In the genomic region with DNA sequence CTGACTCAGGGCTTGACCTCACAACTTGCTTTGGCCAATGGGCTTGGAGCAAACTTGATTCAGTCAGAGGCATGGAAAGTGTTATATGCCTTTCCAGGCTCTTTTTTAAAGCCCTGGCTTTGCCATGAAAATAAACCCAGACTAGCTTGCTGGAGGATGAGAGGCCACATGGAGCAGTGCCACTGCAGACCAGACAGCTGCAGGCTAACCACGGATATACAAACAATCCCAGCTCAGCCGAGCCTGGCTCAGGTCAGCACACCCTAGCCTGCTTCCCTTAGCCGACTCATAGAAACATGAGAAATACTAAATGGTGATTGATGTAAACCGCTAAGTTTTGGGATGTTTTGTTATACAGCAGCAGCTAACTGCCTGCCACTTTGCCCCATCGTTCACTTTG, we compare ENCODE assay signal across 10 cellular contexts.
"Had no signal": no experiment of that assay in that cellular context is flagged by ENCODE, and none has a peak within 500 bp of the region (broad histone marks: within the 10 kb centered on the region; RNA-seq: fewer than 3 reads in every experiment).

No MANE protein-coding gene starts in this region.

- H3K4me3 ChIP-seq: cardiac muscle cell, colonic mucosa, right lobe of liver, thoracic aorta had no signal

- H3K4me1 ChIP-seq: colonic mucosa, foreskin keratinocyte, right lobe of liver had no signal

- ATAC-seq: foreskin keratinocyte, right lobe of liver had no signal

- H3K27ac ChIP-seq: cardiac muscle cell, colonic mucosa, foreskin keratinocyte, right lobe of liver, thoracic aorta had no signal

- H3K36me3 ChIP-seq: cardiac muscle cell, colonic mucosa had no signal

- H3K27me3 ChIP-seq: cardiac muscle cell, colonic mucosa, foreskin keratinocyte, right lobe of liver had no signal

- DNase-seq: activated CD4-positive, CD25-positive, alpha-beta regulatory T cell treated with anti-CD3 and anti-CD28 coated beads, Interleukin-2, amount 50 U/mL, for 72 hours; activated naive CD4-positive, alpha-beta T cell; activated naive CD8-positive, alpha-beta T cell treated with anti-CD3 and anti-CD28 coated beads, Interleukin-2, amount 10 ng/mL, durations not matched to agents 7 days and 5 days; anterior cingulate cortex; colonic mucosa; foreskin keratinocyte; right lobe of liver; stimulated activated CD4-positive, alpha-beta T cell treated with anti-CD3 and anti-CD28 coated beads, Interleukin-1b, Interleukin-23, amount 100 ng/mL, for 48 hours had no signal

- H3K9me3 ChIP-seq: colonic mucosa, right lobe of liver, thoracic aorta had no signal
